In genomic region chr10:33005322-33006282, GRCh38 we compare ENCODE assay signal across 8 cellular contexts. TPM values are rescaled to one million over a fixed set of nuclear protein-coding genes. Genes with fewer than 3 reads are reported as not detected.
DNase-seq lines count a peak whose midpoint lies in the region; ATAC-seq and TF ChIP-seq lines count a peak whose summit lies in the region.

No MANE protein-coding gene starts in this region.

- H3K4me3 ChIP-seq in GM12864 (ENCODE audit: low read depth, low read length) (peak overlapping the region; percentile 46), fibroblast of mammary gland (ENCODE audit: control insufficient read depth, low read depth, low read length) (peak overlapping the region; percentile 51), tibial nerve (peak overlapping the region; percentile 30 to 58 (median 44))

- DNase-seq in GM12864 (ENCODE audit: low read depth) (no peak), NCI-H69 (lab: John Stamatoyannopoulos, UW) (peak; percentile 78), fibroblast of mammary gland (ENCODE audit: low read depth) (peak; percentile 99), naive B cell (peak; percentile 11), tibial nerve (ENCODE audit: low spot score in 2 of 2) (peak; percentile 28 to 33), middle frontal gyrus (ENCODE audit: extremely low spot score, low spot score) (no peak)
- DNase-seq in activated T-cell treated with anti-CD3 and anti-CD28 coated beads, Interleukin-2, amount 50 U/mL, for 4 hours, result peak; percentile 35

- peak in 1 of 2 donors; percentile 65 for TF ChIP-seq EP300 in tibial nerve (IDR thresholded peaks at IDR 0.05)

- no peaks in the 10 kb centered on the region for H3K27me3 Mint-ChIP-seq in activated T-cell treated with anti-CD3 and anti-CD28 coated beads, Interleukin-2, amount 50 U/mL, for 4 hours (ENCODE audit: low read depth)
- peaks cover 13 to 23% (median 17%) of the 10 kb centered on the region in 3 donors for H3K27me3 Mint-ChIP-seq in naive B cell

- peak overlapping the region in 1 of 6 donors; percentile 69 for H3K27ac Mint-ChIP-seq in naive B cell

- H3K4me3 Mint-ChIP-seq in activated T-cell treated with anti-CD3 and anti-CD28 coated beads, Interleukin-2, amount 50 U/mL, for 4 hours, result peak overlapping the region; percentile 68
- peak overlapping the region; percentile 77 to 93 (median 86) for H3K4me3 Mint-ChIP-seq in naive B cell

- no peaks in the 10 kb centered on the region for H3K36me3 ChIP-seq in tibial nerve

- H3K27me3 ChIP-seq in tibial nerve, result no peaks in the 10 kb centered on the region

- peaks cover 41% of the 10 kb centered on the region for H3K4me1 Mint-ChIP-seq in activated T-cell treated with anti-CD3 and anti-CD28 coated beads, Interleukin-2, amount 50 U/mL, for 4 hours (ENCODE audit: low read depth)
- peaks cover 19% of the 10 kb centered on the region in 3 donors for H3K4me1 Mint-ChIP-seq in naive B cell

- H3K9me3 Mint-ChIP-seq in activated T-cell treated with anti-CD3 and anti-CD28 coated beads, Interleukin-2, amount 50 U/mL, for 4 hours, result no peaks in the 10 kb centered on the region
- no peaks in the 10 kb centered on the region for H3K9me3 Mint-ChIP-seq in naive B cell

- H3K9me3 ChIP-seq in tibial nerve, result no peaks in the 10 kb centered on the region

- TF ChIP-seq CTCF in GM12864 (IDR thresholded peaks at IDR 0.05; ENCODE audit: low read depth, low read length, missing control alignments) (no peak), fibroblast of mammary gland (conservative IDR thresholded peaks at IDR 0.05; ENCODE audit: control insufficient read depth, insufficient read depth, low read depth, low read length) (no peak), tibial nerve (IDR thresholded peaks at IDR 0.05) (no peak)

- H3K36me3 Mint-ChIP-seq in activated T-cell treated with anti-CD3 and anti-CD28 coated beads, Interleukin-2, amount 50 U/mL, for 4 hours (ENCODE audit: insufficient read depth), result no peaks in the 10 kb centered on the region
- no peaks in the 10 kb centered on the region for H3K36me3 Mint-ChIP-seq in naive B cell

- TF ChIP-seq POLR2A in tibial nerve (IDR thresholded peaks at IDR 0.05), result peak in 1 of 2 donors; percentile 44

- WGBS in tibial nerve, 2 donors, result 9% methylated on average over 17 to 34 of the region's 34 CpGs

- peak overlapping the region in 3 of 4 donors; percentile 63 to 84 (median 75) for H3K27ac ChIP-seq in tibial nerve

- peaks cover 0 to 20% (median 3%) of the 10 kb centered on the region in 4 donors for H3K4me1 ChIP-seq in tibial nerve

- ATAC-seq in HG02798 (IDR thresholded peaks at IDR 0.05; ENCODE audit: poor library complexity, unreplicated experiment) (peak; percentile 45), naive B cell (ENCODE audit: low read depth in 2 of 2) (peak; percentile 73 to 82)
- peak; percentile 65 to 71 for ATAC-seq in activated T-cell treated with anti-CD3 and anti-CD28 coated beads, Interleukin-2, amount 50 U/mL, for 4 hours

RNA-seq across cellular contexts. Expression of gene ITGB1, which starts 47.6 kb away (rescaled TPM):
- 10 to 100 TPM; 53.7 to 90.6 (median 58.6) TPM for total RNA-seq in activated T-cell treated with anti-CD3 and anti-CD28 coated beads, Interleukin-2, amount 50 U/mL, for 4 hours
- 10 to 100 TPM; 31.4 to 63.1 (median 39.9) TPM for polyA plus RNA-seq in naive B cell (ENCODE audit: low read depth in 6 of 6)
- 100 to 1,000 TPM; 288 to 483 (median 404) TPM for total RNA-seq in tibial nerve

Comparison
In these comparisons a context has a peak if more than half of its experiments do, and no peak if none do; other contexts are left out.
1. DNase-seq: peak in NCI-H69 (single experiment), activated T-cell treated with anti-CD3 and anti-CD28 coated beads, Interleukin-2, amount 50 U/mL, for 4 hours (single experiment), fibroblast of mammary gland (single experiment), naive B cell (single experiment) and tibial nerve (2 of 2); none in GM12864 (single experiment) and middle frontal gyrus (single experiment).
2. Peak in every context shown above with its lines, with median percentiles within 50 percentile points of each other: H3K4me3 ChIP-seq and ATAC-seq.